27 cellular contexts compared by ENCODE assay signal in genomic region chr15:78624651-78625590, GRCh38. TPM values are rescaled to one million over a fixed set of nuclear protein-coding genes. Genes with fewer than 3 reads are reported as not detected.
DNase-seq lines count a peak whose midpoint lies in the region; ATAC-seq and TF ChIP-seq lines count a peak whose summit lies in the region.
"Had no signal": no experiment of that assay in that cellular context is flagged by ENCODE, and none has a peak within 500 bp of the region (broad histone marks: within the 10 kb centered on the region; RNA-seq: fewer than 3 reads in every experiment).

No MANE protein-coding gene starts in this region.

- H3K18ac ChIP-seq in trophoblast cell (ENCODE audit: low read length) = no peak overlapping the region

- H3K4me3 Mint-ChIP-seq in activated T-cell treated with anti-CD3 and anti-CD28 coated beads, Interleukin-2, amount 50 U/mL, for 24 hours = no peak overlapping the region
- H3K4me3 Mint-ChIP-seq: GM23338; HFFc6; T-helper 1 cell treated with Interleukin-12 subunit alpha and Interleukin-12 subunit beta and Interleukin-4 antibody, amounts not matched to agents 30 μg/mL and 1 μg/mL, for 36 hours had no signal

- CTCF ChIA-PET in PC-3 (lab: Charles Lee) = no interaction called here

- H3K9me2 ChIP-seq in Loucy (replicated peaks; ENCODE audit: low read depth, low read length) = no peaks in the 10 kb centered on the region
- H3K9me2 ChIP-seq in PC-3 (replicated peaks; ENCODE audit: low read length) = no peaks in the 10 kb centered on the region

- no peaks in the 10 kb centered on the region for H3K9me3 ChIP-seq in Loucy (ENCODE audit: insufficient read depth, low read depth, low read length)
- H3K9me3 ChIP-seq in upper lobe of right lung = no peaks in the 10 kb centered on the region
- no peaks in the 10 kb centered on the region for H3K9me3 ChIP-seq in PC-3 (ENCODE audit: low read length)
- peaks cover 2% of the 10 kb centered on the region for H3K9me3 ChIP-seq in trophoblast cell (ENCODE audit: insufficient read depth, low read depth, low read length)
- H3K9me3 ChIP-seq: HAP-1, Peyer's patch had no signal

- no peaks in the 10 kb centered on the region for H4K20me1 ChIP-seq in Loucy (ENCODE audit: insufficient read depth, low read length, poor library complexity, severe bottlenecking)
- no peaks in the 10 kb centered on the region for H4K20me1 ChIP-seq in PC-3 (ENCODE audit: low read length)

- no peaks in the 10 kb centered on the region for H3K9me3 Mint-ChIP-seq in activated T-cell treated with anti-CD3 and anti-CD28 coated beads, Interleukin-2, amount 50 U/mL, for 24 hours
- H3K9me3 Mint-ChIP-seq: GM23338; HFFc6; T-helper 1 cell treated with Interleukin-12 subunit alpha and Interleukin-12 subunit beta and Interleukin-4 antibody, amounts not matched to agents 30 μg/mL and 1 μg/mL, for 36 hours had no signal

- H2BK120ac ChIP-seq in trophoblast cell (ENCODE audit: insufficient read depth, low read length, poor library complexity) = no peak overlapping the region

- peak; percentile 15 for DNase-seq in activated T-cell treated with anti-CD3 and anti-CD28 coated beads, Interleukin-2, amount 50 U/mL, for 24 hours
- DNase-seq in activated T-cell treated with anti-CD3 and anti-CD28 coated beads, Interleukin-2, amount 50 U/mL, for 48 hours = no peak
- DNase-seq in mesenteric fat pad (ENCODE audit: low spot score) (peak; percentile 87), upper lobe of right lung (peak; percentile 53), PC-3 (no peak), HT-29 (ENCODE audit: low spot score) (no peak), trophoblast cell (no peak)
- DNase-seq: C1 segment of cervical spinal cord, Calu3, HFFc6, MV-4-11, NCI-H1436 treated with DMSO at 0.1 percent for 48 hours, NCI-H446, NCI-H524 treated with DMSO at 0.1 percent for 48 hours, NCI-H82, Peyer's patch, SIG-M5 had no signal

- peak overlapping the region; percentile 42 for H3K9ac ChIP-seq in Loucy (ENCODE audit: low read depth, low read length, poor library complexity, severe bottlenecking)
- H3K9ac ChIP-seq in PC-3 (ENCODE audit: low read length) = no peak overlapping the region
- H3K9ac ChIP-seq in trophoblast cell (ENCODE audit: low read length) = no peak overlapping the region
- H3K9ac ChIP-seq: KMS-11 had no signal

- no peak overlapping the region for H4K91ac ChIP-seq in trophoblast cell (ENCODE audit: low read depth, low read length)

- H2AK5ac ChIP-seq in trophoblast cell (ENCODE audit: low read length) = no peak overlapping the region

- H2BK12ac ChIP-seq in trophoblast cell (ENCODE audit: low read length) = no peak overlapping the region

- no peak overlapping the region for H3K14ac ChIP-seq in trophoblast cell (ENCODE audit: low read length)

- no CpG with 5 or more reads among the region's 17 CpGs for WGBS in trophoblast cell (ENCODE audit: extremely low coverage, insufficient coverage, insufficient read length)

- H3K23ac ChIP-seq in trophoblast cell (ENCODE audit: low read length) = no peak overlapping the region

- H3F3A ChIP-seq in Loucy (ENCODE audit: low read depth) = no peaks in the 10 kb centered on the region
- no peaks in the 10 kb centered on the region for H3F3A ChIP-seq in PC-3 (ENCODE audit: low read length, unreplicated experiment)

- no peaks in the 10 kb centered on the region for H3K36me3 Mint-ChIP-seq in activated T-cell treated with anti-CD3 and anti-CD28 coated beads, Interleukin-2, amount 50 U/mL, for 24 hours (ENCODE audit: low read depth)

- peaks cover under 1% of the 10 kb centered on the region for H3K4me1 Mint-ChIP-seq in activated T-cell treated with anti-CD3 and anti-CD28 coated beads, Interleukin-2, amount 50 U/mL, for 24 hours (ENCODE audit: low read depth)

- H3K79me2 ChIP-seq in Loucy (ENCODE audit: insufficient read depth, low read length) = no peaks in the 10 kb centered on the region
- H3K79me2 ChIP-seq in PC-3 (ENCODE audit: low read length) = no peaks in the 10 kb centered on the region
- no peaks in the 10 kb centered on the region for H3K79me2 ChIP-seq in trophoblast cell (ENCODE audit: control insufficient read depth, insufficient read depth, low read length, poor library complexity)

- no peak overlapping the region for H4K12ac ChIP-seq in trophoblast cell (ENCODE audit: low read depth, low read length)

- no peaks in the 10 kb centered on the region for H3K36me3 ChIP-seq in Loucy (ENCODE audit: insufficient read depth, low read length)
- H3K36me3 ChIP-seq in upper lobe of right lung = no peaks in the 10 kb centered on the region
- H3K36me3 ChIP-seq in PC-3 (ENCODE audit: low read depth, low read length) = no peaks in the 10 kb centered on the region
- H3K36me3 ChIP-seq in trophoblast cell (ENCODE audit: control insufficient read depth in 1 of 2, insufficient read depth in 2 of 2, low read length in 2 of 2) = no peaks in the 10 kb centered on the region
- H3K36me3 ChIP-seq: HAP-1, Peyer's patch had no signal

- TF ChIP-seq CTCF in Loucy (conservative IDR thresholded peaks at IDR 0.05; ENCODE audit: low read length) = no peak
- TF ChIP-seq CTCF in upper lobe of right lung (IDR thresholded peaks at IDR 0.05) = no peak
- no peak for TF ChIP-seq CTCF in PC-3 (conservative IDR thresholded peaks at IDR 0.05; ENCODE audit: low read depth, low read length)

- H2BK5ac ChIP-seq in trophoblast cell (ENCODE audit: low read depth, low read length, poor library complexity) = no peak overlapping the region

- peak overlapping the region; percentile 41 for H3K4me2 ChIP-seq in Loucy (ENCODE audit: low read depth, low read length, poor library complexity, severe bottlenecking)
- H3K4me2 ChIP-seq in PC-3 (ENCODE audit: low read length) = no peak overlapping the region
- H3K4me2 ChIP-seq in trophoblast cell (ENCODE audit: low read length) = no peak overlapping the region
- H3K4me2 ChIP-seq: GM23338, KMS-11 had no signal

- H3K4me3 ChIP-seq in Loucy (ENCODE audit: low read length, poor library complexity, severe bottlenecking) (no peak overlapping the region), upper lobe of right lung (no peak overlapping the region), PC-3 (ENCODE audit: low read length) (no peak overlapping the region), trophoblast cell (ENCODE audit: low read depth, low read length) (no peak overlapping the region)
- H3K4me3 ChIP-seq: GM23338, HAP-1, Peyer's patch, SK-N-MC had no signal

- H3K27ac ChIP-seq in upper lobe of right lung (no peak overlapping the region), PC-3 (ENCODE audit: low read length) (no peak overlapping the region), trophoblast cell (ENCODE audit: low read depth, low read length) (no peak overlapping the region)
- H3K27ac ChIP-seq: KMS-11, Peyer's patch, SK-N-MC had no signal

- H3K27me3 ChIP-seq in Loucy (ENCODE audit: insufficient read depth, low read length, poor library complexity, severe bottlenecking) (peaks cover 16% of the 10 kb centered on the region), upper lobe of right lung (peaks cover 42% of the 10 kb centered on the region), PC-3 (ENCODE audit: low read length) (peaks cover 33% of the 10 kb centered on the region), trophoblast cell (ENCODE audit: insufficient read depth, low read length) (peaks cover 23% of the 10 kb centered on the region)

- H2AFZ ChIP-seq in Loucy (ENCODE audit: low read length) = no peak overlapping the region
- no peak overlapping the region for H2AFZ ChIP-seq in PC-3 (ENCODE audit: low read length)
- no peak overlapping the region for H2AFZ ChIP-seq in trophoblast cell (ENCODE audit: insufficient read depth, low read length, poor library complexity)
- H2AFZ ChIP-seq: GM23338 had no signal

- H3K27me3 Mint-ChIP-seq in activated T-cell treated with anti-CD3 and anti-CD28 coated beads, Interleukin-2, amount 50 U/mL, for 24 hours = peaks cover 43% of the 10 kb centered on the region

- H3K27ac Mint-ChIP-seq in activated T-cell treated with anti-CD3 and anti-CD28 coated beads, Interleukin-2, amount 50 U/mL, for 24 hours = no peak overlapping the region
- H3K27ac Mint-ChIP-seq: GM23338; HFFc6; T-helper 1 cell treated with Interleukin-12 subunit alpha and Interleukin-12 subunit beta and Interleukin-4 antibody, amounts not matched to agents 30 μg/mL and 1 μg/mL, for 36 hours had no signal

- no peak overlapping the region for H3K4ac ChIP-seq in trophoblast cell (ENCODE audit: low read depth, low read length)

- intact Hi-C loops in upper lobe of right lung (cut with DNase I) (no loop called here), PC-3 (cut with micrococcal nuclease) (no loop called here)

- no peak overlapping the region for H4K8ac ChIP-seq in trophoblast cell (ENCODE audit: low read depth, low read length)

- H3K4me1 ChIP-seq in Loucy (ENCODE audit: insufficient read depth, low read length, poor library complexity, severe bottlenecking) = peaks cover 14% of the 10 kb centered on the region
- peaks cover 7% of the 10 kb centered on the region for H3K4me1 ChIP-seq in upper lobe of right lung
- H3K4me1 ChIP-seq in PC-3 (ENCODE audit: insufficient read depth, low read length) = no peaks in the 10 kb centered on the region
- peaks cover 0 to 3% of the 10 kb centered on the region in 2 experiments for H3K4me1 ChIP-seq in trophoblast cell (ENCODE audit: control insufficient read depth in 1 of 2, insufficient read depth in 2 of 2, low read length in 2 of 2)

- no TSS peak for BruUV-seq in PC-3 (replicated peaks; lab: Mats Ljungman, UMichigan)

- ATAC-seq in upper lobe of right lung (no peak), PC-3 (no peak)
- ATAC-seq: GM23338 had no signal

- POLR2A ChIA-PET in PC-3 (lab: Charles Lee; ENCODE audit: unreplicated experiment) = no interaction called here

- H3K79me1 ChIP-seq in trophoblast cell (ENCODE audit: low read length) = no peaks in the 10 kb centered on the region

RNA-seq across cellular contexts. Expression of gene CHRNA3, which starts 4.1 kb away (rescaled TPM):
- total RNA-seq in mesenteric fat pad (not detected), upper lobe of right lung (not detected), PC-3 (2014; rRNA removed) (not detected in 2 replicates)
- total RNA-seq in HT-29 (2014; rRNA removed; shearing (Covaris generic)) = not detected in 2 replicates
- polyA plus RNA-seq in trophoblast cell (2013) = 0.03 TPM in 1 of 2 replicates, not detected in the other
- total RNA-seq: A673, Calu3, HFFc6, M059J, OCI-LY7 had no signal

RNA-seq across cellular contexts. Expression of gene CHRNB4, which starts 16.1 kb away (rescaled TPM):
- total RNA-seq in mesenteric fat pad (not detected), upper lobe of right lung (not detected), PC-3 (2014; rRNA removed) (not detected in 2 replicates)
- total RNA-seq in HT-29 (2014; rRNA removed; shearing (Covaris generic)) = 0.03 TPM in 1 of 2 replicates, not detected in the other
- not detected in 2 replicates for polyA plus RNA-seq in trophoblast cell (2013)
- total RNA-seq: A673, Calu3, G401, HFFc6, M059J, OCI-LY7, Peyer's patch had no signal

RNA-seq across cellular contexts. Expression of gene CHRNA5, which starts 59.6 kb away (rescaled TPM):
- total RNA-seq in mesenteric fat pad (1.7 TPM), upper lobe of right lung (1.2 TPM), PC-3 (2014; rRNA removed) (8.4 and 11.0 TPM in 2 replicates)
- 14.3 and 14.9 TPM in 2 replicates for total RNA-seq in HT-29 (2014; rRNA removed; shearing (Covaris generic))
- polyA plus RNA-seq in trophoblast cell (2013) = 1.3 and 2.0 TPM in 2 replicates

Comparison
In these comparisons a context has a peak if more than half of its experiments do, and no peak if none do; other contexts are left out.
1. DNase-seq: peak in activated T-cell treated with anti-CD3 and anti-CD28 coated beads, Interleukin-2, amount 50 U/mL, for 24 hours (single experiment), mesenteric fat pad (single experiment) and upper lobe of right lung (single experiment); none in activated T-cell treated with anti-CD3 and anti-CD28 coated beads, Interleukin-2, amount 50 U/mL, for 48 hours (0 of 2), PC-3 (single experiment), HT-29 (single experiment) and trophoblast cell (0 of 2).